8 cellular contexts compared by ENCODE assay signal in the genomic region with DNA sequence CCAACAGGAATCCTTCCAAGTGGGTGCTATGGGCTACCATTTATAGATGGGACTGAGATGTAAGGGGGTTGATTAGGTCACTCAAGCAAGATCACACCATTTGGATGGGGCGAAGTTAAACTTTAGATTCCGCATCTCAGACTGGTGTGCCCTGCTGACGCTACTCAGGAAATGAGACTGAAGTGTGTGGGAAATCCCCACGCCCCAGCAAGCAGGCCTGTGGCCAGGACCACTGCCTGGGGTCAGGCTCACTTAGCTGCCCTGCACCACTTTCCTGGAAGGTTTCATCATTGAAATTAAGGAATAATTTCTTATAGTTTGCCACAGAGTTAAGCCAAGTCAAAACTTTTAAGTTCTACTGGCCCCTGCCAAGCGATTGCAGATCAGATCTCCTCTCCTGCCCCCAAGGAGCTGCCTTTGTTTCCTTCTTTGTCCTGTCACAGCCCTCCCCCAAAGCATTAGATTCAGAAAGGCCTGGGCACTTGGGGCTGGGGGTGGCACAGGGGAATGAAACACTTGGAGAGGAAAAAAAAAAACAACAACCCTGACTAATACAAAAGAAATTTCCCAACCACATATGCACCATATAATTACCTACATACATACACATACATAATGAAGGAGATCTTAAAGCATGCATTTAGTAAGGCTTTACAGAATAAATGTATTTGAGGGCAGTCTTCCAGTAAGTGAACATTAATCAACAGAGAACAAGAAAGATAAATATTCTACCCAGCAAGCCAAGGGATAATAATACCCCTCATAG.
DNase-seq lines count a peak whose midpoint lies in the region; TF ChIP-seq lines count a peak whose summit lies in the region.

No MANE protein-coding gene starts in this region.

- no peaks in the 10 kb centered on the region for H4K20me1 ChIP-seq in OCI-LY7 (ENCODE audit: insufficient read depth, low read length)

- H3K4me1 ChIP-seq in OCI-LY7 (ENCODE audit: insufficient read depth, low read length, poor library complexity, severe bottlenecking), result no peaks in the 10 kb centered on the region
- peaks cover 30% of the 10 kb centered on the region for H3K4me1 ChIP-seq in mesenchymal stem cell (ENCODE audit: control insufficient read depth, insufficient read depth, low read depth, low read length)

- no peaks in the 10 kb centered on the region for H3K9me3 ChIP-seq in OCI-LY7 (ENCODE audit: low read length)
- no peaks in the 10 kb centered on the region for H3K9me3 ChIP-seq in mesenchymal stem cell (ENCODE audit: control insufficient read depth, low read length)

- 32% methylated on average over 5 of the region's 5 CpGs for WGBS in mesenchymal stem cell

- peak overlapping the region; percentile 44 for H2BK15ac ChIP-seq in mesenchymal stem cell (ENCODE audit: low read depth, poor library complexity, severe bottlenecking)

- peaks cover 57% of the 10 kb centered on the region for H3K4me1 Mint-ChIP-seq in stimulated activated naive CD8-positive, alpha-beta T cell treated with anti-CD3 and anti-CD28 coated beads, Interleukin-15, Interleukin-2, amounts not matched to agents 100 ng/mL and 50 ng/mL, for 24 hours (ENCODE audit: low read depth)

- no peak for TF ChIP-seq CTCF in GM10248 (IDR thresholded peaks at IDR 0.05; ENCODE audit: control extremely low read depth, extremely low read depth, low read depth, missing control alignments)
- TF ChIP-seq CTCF in OCI-LY7 (conservative IDR thresholded peaks at IDR 0.05; ENCODE audit: low read length), result no peak

- H4K8ac ChIP-seq in mesenchymal stem cell (ENCODE audit: low read length), result peak overlapping the region; percentile 70

- no peak overlapping the region for H2BK5ac ChIP-seq in mesenchymal stem cell (ENCODE audit: low read depth, low read length, poor library complexity, severe bottlenecking)

- no peak overlapping the region for H2BK120ac ChIP-seq in mesenchymal stem cell (ENCODE audit: low read depth, low read length)

- H3K4ac ChIP-seq in mesenchymal stem cell (ENCODE audit: low read depth in 1 of 2, low read length in 2 of 2), result peak overlapping the region in 1 of 2 experiments; percentile 33

- no peaks in the 10 kb centered on the region for H3K9me2 ChIP-seq in OCI-LY7 (ENCODE audit: insufficient read depth, low read length)

- no peaks in the 10 kb centered on the region for H3K36me3 Mint-ChIP-seq in stimulated activated naive CD8-positive, alpha-beta T cell treated with anti-CD3 and anti-CD28 coated beads, Interleukin-15, Interleukin-2, amounts not matched to agents 100 ng/mL and 50 ng/mL, for 24 hours (ENCODE audit: low read depth)

- H3K4me2 ChIP-seq in OCI-LY7 (ENCODE audit: low read length), result no peak overlapping the region
- peak overlapping the region; percentile 8 for H3K4me2 ChIP-seq in mesenchymal stem cell (ENCODE audit: low read length, poor library complexity, severe bottlenecking)

- H2AK5ac ChIP-seq in mesenchymal stem cell (ENCODE audit: low read length, severe bottlenecking), result peak overlapping the region; percentile 50

- H3K4me3 Mint-ChIP-seq in stimulated activated naive CD8-positive, alpha-beta T cell treated with anti-CD3 and anti-CD28 coated beads, Interleukin-15, Interleukin-2, amounts not matched to agents 100 ng/mL and 50 ng/mL, for 24 hours, result peak overlapping the region; percentile 69

- no TSS peak for BruUV-seq in OCI-LY7 (replicated peaks; lab: Mats Ljungman, UMichigan)

- H3K79me1 ChIP-seq in mesenchymal stem cell (replicated peaks; ENCODE audit: low read length, poor library complexity, severe bottlenecking), result no peaks in the 10 kb centered on the region

- H3K23ac ChIP-seq in mesenchymal stem cell (ENCODE audit: low read length in 2 of 2), result no peak overlapping the region

- H3K36me3 ChIP-seq in OCI-LY7 (ENCODE audit: insufficient read depth, low read length), result no peaks in the 10 kb centered on the region
- no peaks in the 10 kb centered on the region for H3K36me3 ChIP-seq in mesenchymal stem cell (ENCODE audit: control insufficient read depth in 1 of 2, insufficient read depth in 2 of 2, low read depth in 1 of 2, low read length in 2 of 2)

- intact Hi-C loops in OCI-LY7 (cut with micrococcal nuclease; ENCODE audit: unreplicated experiment), result no loop called here

- peak overlapping the region; percentile 20 to 92 for H2BK12ac ChIP-seq in mesenchymal stem cell (ENCODE audit: low read length in 2 of 2)

- H3K27ac ChIP-seq in OCI-LY7 (ENCODE audit: low read depth, low read length, poor library complexity, severe bottlenecking) (no peak overlapping the region), mesenchymal stem cell (ENCODE audit: low read length, poor library complexity, severe bottlenecking) (peak overlapping the region; percentile 75)

- H3K9ac ChIP-seq in mesenchymal stem cell (ENCODE audit: low read length), result no peak overlapping the region

- H3K27ac Mint-ChIP-seq in stimulated activated naive CD8-positive, alpha-beta T cell treated with anti-CD3 and anti-CD28 coated beads, Interleukin-15, Interleukin-2, amounts not matched to agents 100 ng/mL and 50 ng/mL, for 24 hours, result peak overlapping the region; percentile 97

- H3K4me3 ChIP-seq in OCI-LY7 (ENCODE audit: low read depth, low read length, poor library complexity, severe bottlenecking), result no peak overlapping the region
- no peak overlapping the region for H3K4me3 ChIP-seq in mesenchymal stem cell (ENCODE audit: insufficient read depth in 1 of 2, low read depth in 1 of 2, low read length in 2 of 2)

- POLR2A ChIA-PET in GM10248 (lab: Yijun Ruan, JAX) (interaction anchor here (0.7 kb wide), 1 partner anchor 75 kb away, joined by 3 read pairs; no protein-coding TSS in a partner anchor), OCI-LY7 (lab: Charles Lee) (no interaction called here)

- H3K79me2 ChIP-seq in OCI-LY7 (ENCODE audit: insufficient read depth, low read depth, low read length), result no peaks in the 10 kb centered on the region

- no peaks in the 10 kb centered on the region for H3K27me3 ChIP-seq in mesenchymal stem cell (ENCODE audit: control insufficient read depth in 1 of 2, insufficient read depth in 1 of 2, low read length in 2 of 2)

- no peaks in the 10 kb centered on the region for H3K9me3 Mint-ChIP-seq in stimulated activated naive CD8-positive, alpha-beta T cell treated with anti-CD3 and anti-CD28 coated beads, Interleukin-15, Interleukin-2, amounts not matched to agents 100 ng/mL and 50 ng/mL, for 24 hours

- CTCF ChIA-PET in GM10248 (lab: Yijun Ruan, JAX), result interaction anchor here (1.3 to 2.2 kb wide), 2 partner anchors 14 to 115 kb away, joined by 3 to 7 read pairs; no protein-coding TSS in a partner anchor
- CTCF ChIA-PET in OCI-LY7 (lab: Charles Lee; ENCODE audit: unreplicated experiment), result no interaction called here

- no peaks in the 10 kb centered on the region for H3K27me3 Mint-ChIP-seq in stimulated activated naive CD8-positive, alpha-beta T cell treated with anti-CD3 and anti-CD28 coated beads, Interleukin-15, Interleukin-2, amounts not matched to agents 100 ng/mL and 50 ng/mL, for 24 hours

- peak overlapping the region; percentile 16 to 75 for H3K18ac ChIP-seq in mesenchymal stem cell (ENCODE audit: low read depth in 1 of 2, low read length in 2 of 2)

- H2AFZ ChIP-seq in OCI-LY7 (ENCODE audit: low read length), result no peak overlapping the region
- no peak overlapping the region for H2AFZ ChIP-seq in mesenchymal stem cell (ENCODE audit: low read depth, low read length)

- peak overlapping the region; percentile 2 for H4K91ac ChIP-seq in mesenchymal stem cell (ENCODE audit: low read length)

- peak; percentile 86 for DNase-seq in GM10248 (ENCODE audit: extremely low spot score)
- peak; percentile 35 for DNase-seq in HCEC 1CT
- DNase-seq in OCI-LY7 (ENCODE audit: low spot score), result peak; percentile 3
- DNase-seq in activated naive CD4-positive, alpha-beta T cell treated with Interleukin-2 at 50 U/mL for 16 hours, result peak; percentile 71
- peak; percentile 88 for DNase-seq in mesenchymal stem cell
- no peak for DNase-seq in midbrain (lab: John Stamatoyannopoulos, UW)
- no peak for DNase-seq in T1000 (lab: John Stamatoyannopoulos, UW)

- no peak overlapping the region for H3K14ac ChIP-seq in mesenchymal stem cell (ENCODE audit: low read length in 2 of 2)

Comparison
In these comparisons a context has a peak if more than half of its experiments do, and no peak if none do; other contexts are left out.
1. DNase-seq: peak in GM10248 (single experiment), HCEC 1CT (single experiment), OCI-LY7 (single experiment), activated naive CD4-positive, alpha-beta T cell treated with Interleukin-2 at 50 U/mL for 16 hours (single experiment) and mesenchymal stem cell (single experiment); none in midbrain (single experiment) and T1000 (single experiment).